ENCODE assay signal across 1 cellular context in the genomic region with DNA sequence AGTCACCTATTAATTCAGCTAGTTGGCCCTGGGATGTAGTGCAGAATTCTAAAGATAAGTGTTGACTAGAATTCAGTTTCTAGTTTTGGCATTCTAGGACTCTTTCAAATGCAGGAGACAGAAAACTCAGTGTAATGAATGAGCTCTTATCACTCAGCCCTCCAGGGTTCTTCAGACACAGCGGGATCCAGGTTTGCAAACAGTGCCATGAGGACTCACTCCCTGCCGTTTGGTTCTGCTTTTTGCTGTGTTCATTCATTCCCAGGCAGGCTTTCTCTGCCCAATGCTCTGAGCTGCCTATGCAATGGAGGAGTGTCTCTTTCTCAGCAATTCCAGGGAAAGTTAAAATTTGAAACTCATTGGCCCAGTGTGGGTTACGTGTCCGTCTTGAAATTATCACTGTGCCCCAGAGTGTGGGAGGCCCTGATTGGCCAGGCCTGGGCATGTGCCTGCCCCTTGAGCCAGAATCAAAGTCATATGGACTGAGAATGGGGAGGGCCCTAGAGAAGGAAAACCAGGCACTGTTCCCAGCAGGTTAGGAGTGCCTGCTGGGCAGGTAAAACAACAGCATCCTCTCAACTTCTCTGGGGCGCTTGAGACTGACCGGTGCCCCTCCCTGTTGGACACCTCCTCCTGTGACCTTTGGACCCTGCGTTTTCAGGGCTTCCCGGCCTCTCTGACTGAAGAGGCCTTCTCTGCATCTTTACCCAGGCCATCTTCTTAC.
TF ChIP-seq lines count a peak whose summit lies in the region.

No MANE protein-coding gene starts in this region.

TF ChIP-seq in HepG2, 621 proteins besides CTCF, POLR2A, EP300 and RAD21 (continues in another document):
- TF ChIP-seq, protein P1, sequence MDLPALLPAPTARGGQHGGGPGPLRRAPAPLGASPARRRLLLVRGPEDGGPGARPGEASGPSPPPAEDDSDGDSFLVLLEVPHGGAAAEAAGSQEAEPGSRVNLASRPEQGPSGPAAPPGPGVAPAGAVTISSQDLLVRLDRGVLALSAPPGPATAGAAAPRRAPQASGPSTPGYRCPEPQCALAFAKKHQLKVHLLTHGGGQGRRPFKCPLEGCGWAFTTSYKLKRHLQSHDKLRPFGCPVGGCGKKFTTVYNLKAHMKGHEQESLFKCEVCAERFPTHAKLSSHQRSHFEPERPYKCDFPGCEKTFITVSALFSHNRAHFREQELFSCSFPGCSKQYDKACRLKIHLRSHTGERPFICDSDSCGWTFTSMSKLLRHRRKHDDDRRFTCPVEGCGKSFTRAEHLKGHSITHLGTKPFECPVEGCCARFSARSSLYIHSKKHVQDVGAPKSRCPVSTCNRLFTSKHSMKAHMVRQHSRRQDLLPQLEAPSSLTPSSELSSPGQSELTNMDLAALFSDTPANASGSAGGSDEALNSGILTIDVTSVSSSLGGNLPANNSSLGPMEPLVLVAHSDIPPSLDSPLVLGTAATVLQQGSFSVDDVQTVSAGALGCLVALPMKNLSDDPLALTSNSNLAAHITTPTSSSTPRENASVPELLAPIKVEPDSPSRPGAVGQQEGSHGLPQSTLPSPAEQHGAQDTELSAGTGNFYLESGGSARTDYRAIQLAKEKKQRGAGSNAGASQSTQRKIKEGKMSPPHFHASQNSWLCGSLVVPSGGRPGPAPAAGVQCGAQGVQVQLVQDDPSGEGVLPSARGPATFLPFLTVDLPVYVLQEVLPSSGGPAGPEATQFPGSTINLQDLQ (CRISPR knock-in tag; IDR thresholded peaks at IDR 0.05): 0 out of 2 replicates have a peak, but pooled peaks have one; percentile 31
- TF ChIP-seq SOX13 (IDR thresholded peaks at IDR 0.05) (no peak), SOX13 (CRISPR knock-in tag; conservative IDR thresholded peaks at IDR 0.05 in 1 of 2, IDR thresholded peaks at IDR 0.05 in 1 of 2) (0 out of 4 replicates have a peak, but pooled peaks of 1 of the 2 experiments have one; percentile 6), ZMYM4 (CRISPR knock-in tag; IDR thresholded peaks at IDR 0.05) (no peak), ZNF549 (CRISPR knock-in tag; IDR thresholded peaks at IDR 0.05) (no peak), ZNF747 (CRISPR knock-in tag; IDR thresholded peaks at IDR 0.05; ENCODE audit: borderline replicate concordance) (no peak), NFYC (CRISPR knock-in tag; IDR thresholded peaks at IDR 0.05) (peak; percentile 54; the same call in 1 of the 2 replicates), RBM22 (optimal IDR thresholded peaks at IDR 0.05; ENCODE audit: low read length) (peak; percentile 94), NCOA1 (CRISPR knock-in tag; IDR thresholded peaks at IDR 0.05) (no peak), ARNT (IDR thresholded peaks at IDR 0.05) (no peak), POLR2G (IDR thresholded peaks at IDR 0.05; ENCODE audit: low read depth, low read length) (peak; percentile 50; the same call in 1 of the 2 replicates), KDM5B (CRISPR knock-in tag; IDR thresholded peaks at IDR 0.05; ENCODE audit: borderline replicate concordance) (no peak), ZMYM3 (CRISPR knock-in tag; IDR thresholded peaks at IDR 0.05) (0 out of 2 replicates have a peak, but pooled peaks have one; percentile 2), ZNF782 (CRISPR knock-in tag; IDR thresholded peaks at IDR 0.05; ENCODE audit: borderline replicate concordance) (peak; percentile 53; the same call in 1 of the 2 replicates), ZNF891 (CRISPR knock-in tag; IDR thresholded peaks at IDR 0.05) (0 out of 2 replicates have a peak, but pooled peaks have one; percentile 42), SP5 (CRISPR knock-in tag; IDR thresholded peaks at IDR 0.05; ENCODE audit: borderline replicate concordance, low read depth) (peak; percentile 35; the same call in 1 of the 2 replicates), HNF4G (IDR thresholded peaks at IDR 0.05; ENCODE audit: borderline replicate concordance, low read depth, low read length) (peak; percentile 73), HNF4G (CRISPR knock-in tag; IDR thresholded peaks at IDR 0.05; ENCODE audit: borderline replicate concordance, low read depth) (no peak; the same call in 1 of the 2 replicates), HMG20A (CRISPR knock-in tag; IDR thresholded peaks at IDR 0.05; ENCODE audit: borderline replicate concordance) (no peak), HNRNPH1 (optimal IDR thresholded peaks at IDR 0.05; ENCODE audit: low read depth, low read length) (no peak), DR1 (CRISPR knock-in tag; IDR thresholded peaks at IDR 0.05) (no peak), ZNF720 (CRISPR knock-in tag; IDR thresholded peaks at IDR 0.05) (0 out of 2 replicates have a peak, but pooled peaks have one; percentile 16), GTF3A (CRISPR knock-in tag; conservative IDR thresholded peaks at IDR 0.05) (0 out of 2 replicates have a peak, but pooled peaks have one; percentile 43)
- TF ChIP-seq, protein P2, sequence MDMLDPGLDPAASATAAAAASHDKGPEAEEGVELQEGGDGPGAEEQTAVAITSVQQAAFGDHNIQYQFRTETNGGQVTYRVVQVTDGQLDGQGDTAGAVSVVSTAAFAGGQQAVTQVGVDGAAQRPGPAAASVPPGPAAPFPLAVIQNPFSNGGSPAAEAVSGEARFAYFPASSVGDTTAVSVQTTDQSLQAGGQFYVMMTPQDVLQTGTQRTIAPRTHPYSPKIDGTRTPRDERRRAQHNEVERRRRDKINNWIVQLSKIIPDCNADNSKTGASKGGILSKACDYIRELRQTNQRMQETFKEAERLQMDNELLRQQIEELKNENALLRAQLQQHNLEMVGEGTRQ (IDR thresholded peaks at IDR 0.05; ENCODE audit: low read depth, low read length): peak; percentile 34; the same call in 1 of the 2 replicates
- TF ChIP-seq, protein P2 (CRISPR knock-in tag; IDR thresholded peaks at IDR 0.05; ENCODE audit: borderline replicate concordance): no peak; the same call in 1 of the 2 replicates
- TF ChIP-seq, protein P3, sequence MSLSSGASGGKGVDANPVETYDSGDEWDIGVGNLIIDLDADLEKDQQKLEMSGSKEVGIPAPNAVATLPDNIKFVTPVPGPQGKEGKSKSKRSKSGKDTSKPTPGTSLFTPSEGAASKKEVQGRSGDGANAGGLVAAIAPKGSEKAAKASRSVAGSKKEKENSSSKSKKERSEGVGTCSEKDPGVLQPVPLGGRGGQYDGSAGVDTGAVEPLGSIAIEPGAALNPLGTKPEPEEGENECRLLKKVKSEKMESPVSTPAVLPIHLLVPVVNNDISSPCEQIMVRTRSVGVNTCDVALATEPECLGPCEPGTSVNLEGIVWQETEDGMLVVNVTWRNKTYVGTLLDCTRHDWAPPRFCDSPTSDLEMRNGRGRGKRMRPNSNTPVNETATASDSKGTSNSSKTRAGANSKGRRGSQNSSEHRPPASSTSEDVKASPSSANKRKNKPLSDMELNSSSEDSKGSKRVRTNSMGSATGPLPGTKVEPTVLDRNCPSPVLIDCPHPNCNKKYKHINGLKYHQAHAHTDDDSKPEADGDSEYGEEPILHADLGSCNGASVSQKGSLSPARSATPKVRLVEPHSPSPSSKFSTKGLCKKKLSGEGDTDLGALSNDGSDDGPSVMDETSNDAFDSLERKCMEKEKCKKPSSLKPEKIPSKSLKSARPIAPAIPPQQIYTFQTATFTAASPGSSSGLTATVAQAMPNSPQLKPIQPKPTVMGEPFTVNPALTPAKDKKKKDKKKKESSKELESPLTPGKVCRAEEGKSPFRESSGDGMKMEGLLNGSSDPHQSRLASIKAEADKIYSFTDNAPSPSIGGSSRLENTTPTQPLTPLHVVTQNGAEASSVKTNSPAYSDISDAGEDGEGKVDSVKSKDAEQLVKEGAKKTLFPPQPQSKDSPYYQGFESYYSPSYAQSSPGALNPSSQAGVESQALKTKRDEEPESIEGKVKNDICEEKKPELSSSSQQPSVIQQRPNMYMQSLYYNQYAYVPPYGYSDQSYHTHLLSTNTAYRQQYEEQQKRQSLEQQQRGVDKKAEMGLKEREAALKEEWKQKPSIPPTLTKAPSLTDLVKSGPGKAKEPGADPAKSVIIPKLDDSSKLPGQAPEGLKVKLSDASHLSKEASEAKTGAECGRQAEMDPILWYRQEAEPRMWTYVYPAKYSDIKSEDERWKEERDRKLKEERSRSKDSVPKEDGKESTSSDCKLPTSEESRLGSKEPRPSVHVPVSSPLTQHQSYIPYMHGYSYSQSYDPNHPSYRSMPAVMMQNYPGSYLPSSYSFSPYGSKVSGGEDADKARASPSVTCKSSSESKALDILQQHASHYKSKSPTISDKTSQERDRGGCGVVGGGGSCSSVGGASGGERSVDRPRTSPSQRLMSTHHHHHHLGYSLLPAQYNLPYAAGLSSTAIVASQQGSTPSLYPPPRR (CRISPR knock-in tag; IDR thresholded peaks at IDR 0.05; ENCODE audit: borderline replicate concordance): no peak
- TF ChIP-seq, protein P4, sequence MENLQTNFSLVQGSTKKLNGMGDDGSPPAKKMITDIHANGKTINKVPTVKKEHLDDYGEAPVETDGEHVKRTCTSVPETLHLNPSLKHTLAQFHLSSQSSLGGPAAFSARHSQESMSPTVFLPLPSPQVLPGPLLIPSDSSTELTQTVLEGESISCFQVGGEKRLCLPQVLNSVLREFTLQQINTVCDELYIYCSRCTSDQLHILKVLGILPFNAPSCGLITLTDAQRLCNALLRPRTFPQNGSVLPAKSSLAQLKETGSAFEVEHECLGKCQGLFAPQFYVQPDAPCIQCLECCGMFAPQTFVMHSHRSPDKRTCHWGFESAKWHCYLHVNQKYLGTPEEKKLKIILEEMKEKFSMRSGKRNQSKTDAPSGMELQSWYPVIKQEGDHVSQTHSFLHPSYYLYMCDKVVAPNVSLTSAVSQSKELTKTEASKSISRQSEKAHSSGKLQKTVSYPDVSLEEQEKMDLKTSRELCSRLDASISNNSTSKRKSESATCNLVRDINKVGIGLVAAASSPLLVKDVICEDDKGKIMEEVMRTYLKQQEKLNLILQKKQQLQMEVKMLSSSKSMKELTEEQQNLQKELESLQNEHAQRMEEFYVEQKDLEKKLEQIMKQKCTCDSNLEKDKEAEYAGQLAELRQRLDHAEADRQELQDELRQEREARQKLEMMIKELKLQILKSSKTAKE (CRISPR knock-in tag; IDR thresholded peaks at IDR 0.05; ENCODE audit: borderline replicate concordance): no peak
- TF ChIP-seq, protein P5, sequence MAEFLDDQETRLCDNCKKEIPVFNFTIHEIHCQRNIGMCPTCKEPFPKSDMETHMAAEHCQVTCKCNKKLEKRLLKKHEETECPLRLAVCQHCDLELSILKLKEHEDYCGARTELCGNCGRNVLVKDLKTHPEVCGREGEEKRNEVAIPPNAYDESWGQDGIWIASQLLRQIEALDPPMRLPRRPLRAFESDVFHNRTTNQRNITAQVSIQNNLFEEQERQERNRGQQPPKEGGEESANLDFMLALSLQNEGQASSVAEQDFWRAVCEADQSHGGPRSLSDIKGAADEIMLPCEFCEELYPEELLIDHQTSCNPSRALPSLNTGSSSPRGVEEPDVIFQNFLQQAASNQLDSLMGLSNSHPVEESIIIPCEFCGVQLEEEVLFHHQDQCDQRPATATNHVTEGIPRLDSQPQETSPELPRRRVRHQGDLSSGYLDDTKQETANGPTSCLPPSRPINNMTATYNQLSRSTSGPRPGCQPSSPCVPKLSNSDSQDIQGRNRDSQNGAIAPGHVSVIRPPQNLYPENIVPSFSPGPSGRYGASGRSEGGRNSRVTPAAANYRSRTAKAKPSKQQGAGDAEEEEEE (CRISPR knock-in tag; IDR thresholded peaks at IDR 0.05; ENCODE audit: borderline replicate concordance): no peak
- TF ChIP-seq, protein P6, sequence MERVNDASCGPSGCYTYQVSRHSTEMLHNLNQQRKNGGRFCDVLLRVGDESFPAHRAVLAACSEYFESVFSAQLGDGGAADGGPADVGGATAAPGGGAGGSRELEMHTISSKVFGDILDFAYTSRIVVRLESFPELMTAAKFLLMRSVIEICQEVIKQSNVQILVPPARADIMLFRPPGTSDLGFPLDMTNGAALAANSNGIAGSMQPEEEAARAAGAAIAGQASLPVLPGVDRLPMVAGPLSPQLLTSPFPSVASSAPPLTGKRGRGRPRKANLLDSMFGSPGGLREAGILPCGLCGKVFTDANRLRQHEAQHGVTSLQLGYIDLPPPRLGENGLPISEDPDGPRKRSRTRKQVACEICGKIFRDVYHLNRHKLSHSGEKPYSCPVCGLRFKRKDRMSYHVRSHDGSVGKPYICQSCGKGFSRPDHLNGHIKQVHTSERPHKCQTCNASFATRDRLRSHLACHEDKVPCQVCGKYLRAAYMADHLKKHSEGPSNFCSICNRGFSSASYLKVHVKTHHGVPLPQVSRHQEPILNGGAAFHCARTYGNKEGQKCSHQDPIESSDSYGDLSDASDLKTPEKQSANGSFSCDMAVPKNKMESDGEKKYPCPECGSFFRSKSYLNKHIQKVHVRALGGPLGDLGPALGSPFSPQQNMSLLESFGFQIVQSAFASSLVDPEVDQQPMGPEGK (CRISPR knock-in tag; IDR thresholded peaks at IDR 0.05): peak; percentile 58
- TF ChIP-seq, protein P7, sequence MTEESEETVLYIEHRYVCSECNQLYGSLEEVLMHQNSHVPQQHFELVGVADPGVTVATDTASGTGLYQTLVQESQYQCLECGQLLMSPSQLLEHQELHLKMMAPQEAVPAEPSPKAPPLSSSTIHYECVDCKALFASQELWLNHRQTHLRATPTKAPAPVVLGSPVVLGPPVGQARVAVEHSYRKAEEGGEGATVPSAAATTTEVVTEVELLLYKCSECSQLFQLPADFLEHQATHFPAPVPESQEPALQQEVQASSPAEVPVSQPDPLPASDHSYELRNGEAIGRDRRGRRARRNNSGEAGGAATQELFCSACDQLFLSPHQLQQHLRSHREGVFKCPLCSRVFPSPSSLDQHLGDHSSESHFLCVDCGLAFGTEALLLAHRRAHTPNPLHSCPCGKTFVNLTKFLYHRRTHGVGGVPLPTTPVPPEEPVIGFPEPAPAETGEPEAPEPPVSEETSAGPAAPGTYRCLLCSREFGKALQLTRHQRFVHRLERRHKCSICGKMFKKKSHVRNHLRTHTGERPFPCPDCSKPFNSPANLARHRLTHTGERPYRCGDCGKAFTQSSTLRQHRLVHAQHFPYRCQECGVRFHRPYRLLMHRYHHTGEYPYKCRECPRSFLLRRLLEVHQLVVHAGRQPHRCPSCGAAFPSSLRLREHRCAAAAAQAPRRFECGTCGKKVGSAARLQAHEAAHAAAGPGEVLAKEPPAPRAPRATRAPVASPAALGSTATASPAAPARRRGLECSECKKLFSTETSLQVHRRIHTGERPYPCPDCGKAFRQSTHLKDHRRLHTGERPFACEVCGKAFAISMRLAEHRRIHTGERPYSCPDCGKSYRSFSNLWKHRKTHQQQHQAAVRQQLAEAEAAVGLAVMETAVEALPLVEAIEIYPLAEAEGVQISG (CRISPR knock-in tag; IDR thresholded peaks at IDR 0.05): 0 out of 2 replicates have a peak, but pooled peaks have one; percentile 9
- TF ChIP-seq, protein P8, sequence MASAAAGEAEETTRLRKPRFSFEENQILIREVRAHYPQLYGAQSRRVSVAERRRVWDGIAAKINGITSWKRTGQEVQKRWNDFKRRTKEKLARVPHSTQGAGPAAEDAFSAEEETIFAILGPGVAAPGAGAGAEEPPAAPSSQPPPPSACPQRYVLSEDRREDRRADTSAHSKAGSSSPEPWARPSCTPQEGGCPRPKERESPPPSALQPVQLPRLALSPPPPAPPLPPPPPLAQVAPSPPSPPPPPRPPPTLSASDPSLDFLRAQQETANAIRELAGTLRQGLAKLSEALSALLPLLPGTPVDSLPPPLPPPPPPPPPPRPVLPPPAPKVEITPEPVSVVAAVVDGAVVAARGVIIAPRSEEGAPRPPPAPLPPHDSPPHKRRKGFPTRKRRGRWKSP (CRISPR knock-in tag; IDR thresholded peaks at IDR 0.05): 0 out of 2 replicates have a peak, but pooled peaks have one; percentile 31
